In the genomic region with DNA sequence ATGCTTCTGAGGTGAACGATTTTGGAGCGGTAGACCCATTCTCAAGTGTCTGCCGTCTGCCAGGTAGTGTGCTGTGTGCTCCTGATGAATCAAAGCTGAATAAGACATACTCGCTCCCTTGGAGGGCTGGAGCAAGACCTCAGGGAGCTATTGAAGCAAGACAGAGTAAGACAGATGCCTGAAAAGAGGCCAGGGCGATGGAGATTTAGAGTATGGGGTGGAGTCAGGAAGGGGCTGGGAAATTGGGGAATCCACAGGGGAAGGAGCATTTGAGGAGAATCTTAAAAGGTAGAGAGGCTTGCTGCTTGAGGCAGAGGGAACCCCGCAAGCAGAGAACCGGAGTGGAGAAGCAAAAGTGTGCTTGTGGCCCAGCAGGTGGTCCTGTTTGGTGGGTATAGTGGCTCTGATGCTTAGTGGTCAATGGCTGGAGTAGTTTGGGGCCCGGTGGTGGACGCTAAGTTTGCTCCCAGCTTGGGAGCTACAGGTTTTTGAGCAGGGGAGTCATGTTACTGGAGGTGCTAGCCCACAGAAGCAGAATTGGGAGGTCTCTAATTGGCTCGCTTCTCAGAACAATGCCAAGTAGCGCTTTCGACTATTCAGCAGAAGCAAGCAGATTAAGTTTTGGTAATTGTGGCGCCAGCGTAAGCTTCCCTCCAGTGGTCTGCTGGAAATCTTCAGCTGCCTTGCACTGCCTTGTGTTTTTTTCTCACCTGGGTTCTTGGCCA, we compare ENCODE assay signal across 8 cellular contexts. TPM values are rescaled to one million over a fixed set of nuclear protein-coding genes. Genes with fewer than 3 reads are reported as not detected.
A peak's percentile ranks its signal among the peaks of the same experiment; 100 is the strongest.
DNase-seq lines count a peak whose midpoint lies in the region; ATAC-seq and TF ChIP-seq lines count a peak whose summit lies in the region.

No MANE protein-coding gene starts in this region.

- no peak overlapping the region for H2BK120ac ChIP-seq in IMR-90 (ENCODE audit: low read depth, low read length)

- no peak overlapping the region for H3K18ac ChIP-seq in IMR-90 (ENCODE audit: low read depth, low read length)

- no TSS peak for BruUV-seq in IMR-90 (replicated peaks; lab: Mats Ljungman, UMichigan)

- no peak overlapping the region for H4K91ac ChIP-seq in IMR-90 (ENCODE audit: insufficient read depth, low read depth, low read length)

- H3K4me1 ChIP-seq in IMR-90 (ENCODE audit: control insufficient read depth, insufficient read depth, low read length) (peaks cover 20% of the 10 kb centered on the region), adipocyte (ENCODE audit: control insufficient read depth, insufficient read depth, low read length) (peaks cover 30% of the 10 kb centered on the region), lower lobe of right lung (peaks cover 55% of the 10 kb centered on the region), uterus (peaks cover 0 to 5% of the 10 kb centered on the region in 2 donors)

- no peak overlapping the region for H3K9ac ChIP-seq in IMR-90 (ENCODE audit: low read depth, low read length)
- no peak overlapping the region for H3K9ac ChIP-seq in adipocyte (ENCODE audit: low read length)

- DNase-seq in D341Med (ENCODE audit: low spot score) = peak; percentile 43
- DNase-seq in IMR-90 = no peak
- no peak for DNase-seq in adipocyte (ENCODE audit: low read depth)
- DNase-seq in lower lobe of right lung = no peak
- peak in 1 of 2 donors; percentile 35 for DNase-seq in uterus
- DNase-seq in NOMO-1 treated with DMSO at 0.1 percent for 48 hours (lab: John Stamatoyannopoulos, UW; ENCODE audit: unreplicated experiment) = no peak

- H3K4me3 ChIP-seq in IMR-90 (ENCODE audit: insufficient read depth, low read depth, low read length) = no peak overlapping the region
- peak overlapping the region; percentile 4 for H3K4me3 ChIP-seq in adipocyte (ENCODE audit: low read length)
- peak overlapping the region; percentile 83 for H3K4me3 ChIP-seq in lower lobe of right lung
- H3K4me3 ChIP-seq in uterus = peak overlapping the region; percentile 17 to 63

- H3K4me2 ChIP-seq in IMR-90 (ENCODE audit: low read depth, low read length) = peak overlapping the region; percentile 64

- H3K36me3 ChIP-seq in IMR-90 (ENCODE audit: control insufficient read depth, insufficient read depth, low read length) = no peaks in the 10 kb centered on the region
- no peaks in the 10 kb centered on the region for H3K36me3 ChIP-seq in adipocyte (ENCODE audit: control insufficient read depth, insufficient read depth, low read length, severe bottlenecking)
- H3K36me3 ChIP-seq in lower lobe of right lung = no peaks in the 10 kb centered on the region
- no peaks in the 10 kb centered on the region for H3K36me3 ChIP-seq in uterus

- H2BK5ac ChIP-seq in IMR-90 (ENCODE audit: low read depth, low read length, poor library complexity, severe bottlenecking) = no peak overlapping the region

- no peak overlapping the region for H2BK15ac ChIP-seq in IMR-90 (ENCODE audit: low read depth, low read length)

- no peak overlapping the region for H3K14ac ChIP-seq in IMR-90 (replicated peaks; ENCODE audit: low read depth, low read length)

- dilution Hi-C loops in IMR-90 (cut with HindIII; ENCODE audit: low sequenced_read_pairs, unreplicated experiment) = no loop called here

- in situ Hi-C loops in IMR-90 (cut with MboI; ENCODE audit: low sequenced_read_pairs) = no loop called here

- WGBS in IMR-90 (ENCODE audit: extremely low coverage in 2 of 2, insufficient read length in 1 of 2), 2 experiments = 50% methylated on average over 6 of the region's 14 CpGs; no CpG with 5 or more reads in 1 of the 2 experiments

- H3K4ac ChIP-seq in IMR-90 (ENCODE audit: low read depth, low read length) = no peak overlapping the region

- H2AK5ac ChIP-seq in IMR-90 (ENCODE audit: low read depth, low read length) = peak overlapping the region; percentile 57; the same call in 1 of the 2 replicates

- CTCF ChIA-PET in IMR-90 (lab: Yijun Ruan, JAX) = interaction anchor here (0.5 to 1.1 kb wide), 4 partner anchors 13 to 498 kb away, joined by 3 to 5 read pairs (median 3); partner anchors contain the start of gene ANKRD39

- POLR2A ChIA-PET in IMR-90 (lab: Charles Lee; ENCODE audit: unreplicated experiment) = no interaction called here

- no peak overlapping the region for H3K27ac ChIP-seq in IMR-90 (ENCODE audit: insufficient read depth, low read length)
- H3K27ac ChIP-seq in lower lobe of right lung = peak overlapping the region; percentile 18
- H3K27ac ChIP-seq in uterus = peak overlapping the region; percentile 60 to 73

- H2AFZ ChIP-seq in IMR-90 (replicated peaks; ENCODE audit: low read length, poor library complexity) = peak overlapping the region; percentile 15

- no peak for TF ChIP-seq CTCF in IMR-90 (conservative IDR thresholded peaks at IDR 0.05; ENCODE audit: low read depth, low read length)
- no peak for TF ChIP-seq CTCF in lower lobe of right lung (IDR thresholded peaks at IDR 0.05)
- no peak for TF ChIP-seq CTCF in uterus (IDR thresholded peaks at IDR 0.05)

- H3K56ac ChIP-seq in IMR-90 (ENCODE audit: extremely low read depth, insufficient read depth, low read length) = no peak overlapping the region

- H3K9me1 ChIP-seq in IMR-90 (ENCODE audit: insufficient read depth, low read length) = peaks cover 20% of the 10 kb centered on the region; the same call in 1 of the 2 replicates

- no peak for TF ChIP-seq RAD21 in IMR-90 (IDR thresholded peaks at IDR 0.05; ENCODE audit: low read length)

- H2BK20ac ChIP-seq in IMR-90 (ENCODE audit: low read depth, low read length) = no peak overlapping the region

- intact Hi-C loops in IMR-90 (cut with micrococcal nuclease) = loop anchor here (5.0 kb wide), 1 partner anchor 40 kb away; no protein-coding TSS in a partner anchor
- intact Hi-C loops in lower lobe of right lung (cut with DNase I) = no loop called here
- intact Hi-C loops in uterus (cut with DNase I; ENCODE audit: low total_unique reads) = loop anchor here (5.0 to 10.0 kb wide), 3 partner anchors 52 to 195 kb away; partner anchors contain the start of gene CNNM3

- H3K9me3 ChIP-seq in IMR-90 (ENCODE audit: control insufficient read depth, insufficient read depth, low read length) (no peaks in the 10 kb centered on the region), adipocyte (ENCODE audit: control insufficient read depth, low read length) (no peaks in the 10 kb centered on the region), lower lobe of right lung (no peaks in the 10 kb centered on the region), uterus (no peaks in the 10 kb centered on the region)

- H3K27me3 ChIP-seq in IMR-90 (ENCODE audit: control insufficient read depth, insufficient read depth, low read length) = no peaks in the 10 kb centered on the region
- H3K27me3 ChIP-seq in adipocyte (replicated peaks; ENCODE audit: control insufficient read depth, insufficient read depth, low read length) = no peaks in the 10 kb centered on the region
- no peaks in the 10 kb centered on the region for H3K27me3 ChIP-seq in lower lobe of right lung (ENCODE audit: low read depth)
- no peaks in the 10 kb centered on the region for H3K27me3 ChIP-seq in uterus

- peak overlapping the region; percentile 34; the same call in 1 of the 2 replicates for H3K23ac ChIP-seq in IMR-90 (ENCODE audit: low read depth, low read length)

- H4K8ac ChIP-seq in IMR-90 (ENCODE audit: low read depth in 2 of 2, low read length in 2 of 2) = no peak overlapping the region

- H4K5ac ChIP-seq in IMR-90 (ENCODE audit: low read depth, low read length) = no peak overlapping the region

- ATAC-seq in IMR-90 (ENCODE audit: low read depth) (no peak), lower lobe of right lung (no peak), HG03469 (IDR thresholded peaks at IDR 0.05; ENCODE audit: unreplicated experiment) (no peak), GM18498 (IDR thresholded peaks at IDR 0.05; ENCODE audit: unreplicated experiment) (no peak)

- no peaks in the 10 kb centered on the region for H4K20me1 ChIP-seq in IMR-90 (ENCODE audit: insufficient read depth, low read length)

- H2AK9ac ChIP-seq in IMR-90 (replicated peaks; ENCODE audit: low read depth, low read length, poor library complexity) = peak overlapping the region; percentile 6

- no peak for TF ChIP-seq POLR2A in IMR-90 (IDR thresholded peaks at IDR 0.05; ENCODE audit: low read depth, low read length)
- TF ChIP-seq POLR2A in uterus (IDR thresholded peaks at IDR 0.05) = no peak

- H3K79me1 ChIP-seq in IMR-90 (ENCODE audit: low read depth in 1 of 2, low read length in 2 of 2) = peaks cover 18 to 30% of the 10 kb centered on the region in 2 experiments; a peak in 3 of 4 replicates

TF ChIP-seq in IMR-90, 13 proteins besides CTCF, POLR2A, EP300 and RAD21:
- no peak for TF ChIP-seq RFX5 (IDR thresholded peaks at IDR 0.05; ENCODE audit: low read depth, low read length)
- TF ChIP-seq SMC3 (IDR thresholded peaks at IDR 0.05; ENCODE audit: low read depth, low read length) = no peak

RNA-seq across cellular contexts. Expression of gene CNNM4, which starts 2.0 kb away (rescaled TPM):
- total RNA-seq in IMR-90 (2012; rRNA removed) = 1.4 and 2.0 TPM in 2 replicates
- 4.1 and 4.6 TPM in 2 replicates for polyA plus RNA-seq in IMR-90 (2012; rRNA removed)
- 2.7 and 3.6 TPM in 2 replicates for polyA plus RNA-seq in IMR-90 (2012; cell fraction: cytosol; rRNA removed)
- 4.3 TPM in 2 replicates for polyA plus RNA-seq in IMR-90 (2012; cell fraction: nucleus; rRNA removed; ENCODE audit: low replicate concordance)
- 15.7 TPM for total RNA-seq in lower lobe of right lung
- total RNA-seq in uterus = 1 to 10 TPM in 3 of 4 donors, under 1 TPM in 1; 0.77 to 8.2 (median 4.7) TPM

RNA-seq across cellular contexts. Expression of gene LMAN2L, which starts 22.8 kb away (rescaled TPM):
- total RNA-seq in IMR-90 (2012; rRNA removed) (19.2 and 22.9 TPM in 2 replicates), lower lobe of right lung (20.9 TPM), uterus (10 to 100 TPM; 13.8 to 51.2 (median 20.9) TPM)
- 20.8 and 22.5 TPM in 2 replicates for polyA plus RNA-seq in IMR-90 (2012; rRNA removed)
- polyA plus RNA-seq in IMR-90 (2012; cell fraction: cytosol; rRNA removed) = 14.9 and 18.4 TPM in 2 replicates
- 13.0 and 23.6 TPM in 2 replicates for polyA plus RNA-seq in IMR-90 (2012; cell fraction: nucleus; rRNA removed; ENCODE audit: low replicate concordance)

RNA-seq across cellular contexts. Expression of gene CNNM3, which starts 53.4 kb away (rescaled TPM):
- 2.2 and 2.3 TPM in 2 replicates for total RNA-seq in IMR-90 (2012; rRNA removed)
- polyA plus RNA-seq in IMR-90 (2012; rRNA removed) = 6.1 and 6.3 TPM in 2 replicates
- polyA plus RNA-seq in IMR-90 (2012; cell fraction: cytosol; rRNA removed) = 4.7 and 6.3 TPM in 2 replicates
- polyA plus RNA-seq in IMR-90 (2012; cell fraction: nucleus; rRNA removed; ENCODE audit: low replicate concordance) = 7.9 and 10.3 TPM in 2 replicates
- total RNA-seq in lower lobe of right lung = 29.0 TPM
- 10 to 100 TPM in 2 of 4 donors, 1 to 10 TPM in 2; 1.5 to 21.1 (median 11.2) TPM for total RNA-seq in uterus
